ENCODE assay signal across 1 cellular context in the genomic region with DNA sequence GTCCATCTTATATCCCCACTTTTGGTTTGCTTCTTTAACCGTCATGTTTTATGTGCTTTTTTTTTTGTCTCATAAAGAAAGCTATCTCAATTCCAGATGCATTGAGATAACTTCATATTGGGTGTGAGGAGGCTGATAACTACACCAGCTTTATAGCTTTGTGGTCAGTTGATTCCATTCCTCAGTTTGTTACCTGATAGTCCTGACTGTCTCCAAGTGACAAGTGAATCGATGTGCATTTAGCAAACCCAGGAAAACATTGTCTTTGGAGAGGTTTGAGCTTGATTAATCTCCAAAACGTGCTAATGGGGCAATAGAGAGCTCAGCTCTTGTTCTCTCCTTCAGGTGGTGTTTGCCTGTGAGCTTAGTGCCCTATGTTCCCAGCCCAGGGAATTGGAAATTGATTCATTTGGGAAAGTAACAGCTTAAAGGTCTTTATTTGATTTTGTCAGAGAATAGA.
TF ChIP-seq lines count a peak whose summit lies in the region.

No MANE protein-coding gene starts in this region.

TF ChIP-seq in H1, 55 proteins besides CTCF, POLR2A, EP300 and RAD21:
- TF ChIP-seq RNF2 (IDR thresholded peaks at IDR 0.05; ENCODE audit: borderline replicate concordance, low read depth, low read length, missing control alignments, poor library complexity, severe bottlenecking) (no peak), SUZ12 (IDR thresholded peaks at IDR 0.05; ENCODE audit: low read length) (no peak), CBX8 (IDR thresholded peaks at IDR 0.05; ENCODE audit: borderline replicate concordance, low read depth, low read length) (no peak), SIX5 (IDR thresholded peaks at IDR 0.05; ENCODE audit: low read depth, low read length) (no peak), HDAC6 (IDR thresholded peaks at IDR 0.05; ENCODE audit: low read depth, low read length) (no peak), BACH1 (IDR thresholded peaks at IDR 0.05; ENCODE audit: low read length) (no peak), NRF1 (IDR thresholded peaks at IDR 0.05; ENCODE audit: low read depth, low read length) (no peak), CHD1 (IDR thresholded peaks at IDR 0.05; ENCODE audit: low read depth, low read length) (no peak), SIRT6 (IDR thresholded peaks at IDR 0.05; ENCODE audit: low read length) (no peak), POLR2AphosphoS5 (IDR thresholded peaks at IDR 0.05; ENCODE audit: low read depth, low read length) (no peak), RFX5 (IDR thresholded peaks at IDR 0.05; ENCODE audit: borderline replicate concordance, low read depth, low read length) (no peak), JUN (IDR thresholded peaks at IDR 0.05; ENCODE audit: low read depth, low read length) (no peak), SIN3A (conservative IDR thresholded peaks at IDR 0.05 in 1 of 2, IDR thresholded peaks at IDR 0.05 in 1 of 2; ENCODE audit: low read depth in 1 of 2, low read length in 2 of 2) (no peak)
- TF ChIP-seq, protein P1, sequence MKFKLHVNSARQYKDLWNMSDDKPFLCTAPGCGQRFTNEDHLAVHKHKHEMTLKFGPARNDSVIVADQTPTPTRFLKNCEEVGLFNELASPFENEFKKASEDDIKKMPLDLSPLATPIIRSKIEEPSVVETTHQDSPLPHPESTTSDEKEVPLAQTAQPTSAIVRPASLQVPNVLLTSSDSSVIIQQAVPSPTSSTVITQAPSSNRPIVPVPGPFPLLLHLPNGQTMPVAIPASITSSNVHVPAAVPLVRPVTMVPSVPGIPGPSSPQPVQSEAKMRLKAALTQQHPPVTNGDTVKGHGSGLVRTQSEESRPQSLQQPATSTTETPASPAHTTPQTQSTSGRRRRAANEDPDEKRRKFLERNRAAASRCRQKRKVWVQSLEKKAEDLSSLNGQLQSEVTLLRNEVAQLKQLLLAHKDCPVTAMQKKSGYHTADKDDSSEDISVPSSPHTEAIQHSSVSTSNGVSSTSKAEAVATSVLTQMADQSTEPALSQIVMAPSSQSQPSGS (IDR thresholded peaks at IDR 0.05; ENCODE audit: low read length) = no peak
